9 cellular contexts compared by ENCODE assay signal in the genomic region with DNA sequence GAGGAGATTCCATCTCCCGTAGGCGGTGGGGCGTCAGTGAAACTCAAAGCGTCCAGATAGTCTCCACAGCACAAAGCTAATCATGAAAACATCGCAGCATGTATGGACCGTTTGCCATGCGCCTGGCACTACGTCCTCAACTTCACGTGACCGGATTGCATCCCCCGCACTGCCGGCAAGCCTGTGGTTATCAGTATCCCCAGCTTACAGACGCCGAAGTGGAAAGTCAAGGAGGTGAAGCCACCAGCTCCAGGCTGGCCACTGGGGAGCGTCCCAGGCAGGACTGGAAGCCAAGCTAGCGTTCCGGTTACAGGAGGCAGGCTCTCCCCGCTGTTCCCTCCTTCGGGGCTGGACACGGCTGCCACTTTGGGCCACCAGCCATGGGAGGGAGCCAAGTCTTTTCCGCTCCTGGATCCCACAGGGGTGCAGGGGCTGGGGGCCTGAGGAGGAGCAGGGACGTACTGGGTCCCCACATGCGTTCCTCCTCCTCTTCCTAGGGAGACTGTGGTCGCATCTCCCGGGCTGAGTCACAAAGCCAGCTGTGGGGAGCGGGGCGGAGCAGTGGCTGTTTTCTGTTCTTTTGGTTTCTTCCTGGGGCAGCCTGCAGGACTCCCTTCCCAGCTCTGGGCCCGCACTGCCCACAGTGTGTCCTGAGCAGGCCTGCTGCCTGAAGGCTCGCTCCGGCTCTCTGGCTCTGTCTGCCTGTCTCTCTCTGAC. TPM values are rescaled to one million over a fixed set of nuclear protein-coding genes. Genes with fewer than 3 reads are reported as not detected.
DNase-seq lines count a peak whose midpoint lies in the region; ATAC-seq and TF ChIP-seq lines count a peak whose summit lies in the region.
"Had no signal": no experiment of that assay in that cellular context is flagged by ENCODE, and none has a peak within 500 bp of the region (broad histone marks: within the 10 kb centered on the region; RNA-seq: fewer than 3 reads in every experiment).

No MANE protein-coding gene starts in this region.

- POLR2A ChIA-PET in MCF 10A (lab: Yijun Ruan, JAX): interaction anchor here (0.7 to 1.1 kb wide), 2 partner anchors 27 to 769 kb away, joined by 3 read pairs; a partner anchor contains a TSS

- H3K4me1 Mint-ChIP-seq in MCF 10A (ENCODE audit: insufficient read depth, unreplicated experiment): peaks cover 11% of the 10 kb centered on the region
- peaks cover 22% of the 10 kb centered on the region for H3K4me1 Mint-ChIP-seq in stimulated activated effector memory CD8-positive, alpha-beta T cell treated with anti-CD3 and anti-CD28 coated beads, Interleukin-12 subunit alpha, Interleukin-12 subunit beta, amount 100 ng/mL, for 72 hours

- DNase-seq in DND-41 (peak; percentile 82), NCI-H460 (ENCODE audit: extremely low read depth, low read depth) (peak; percentile 6), MCF 10A (ENCODE audit: unreplicated experiment) (peak; percentile 72), islet precursor cell (peak; percentile 86), omental fat pad (ENCODE audit: low spot score) (no peak), NCI-H748 treated with DMSO at 0.1 percent for 48 hours (lab: John Stamatoyannopoulos, UW) (no peak)
- DNase-seq in stimulated activated effector memory CD8-positive, alpha-beta T cell treated with anti-CD3 and anti-CD28 coated beads, Interleukin-12 subunit alpha, Interleukin-12 subunit beta, amount 100 ng/mL, for 72 hours (ENCODE audit: low spot score in 2 of 2): no peak

- peak; percentile 7 for TF ChIP-seq CTCF in DND-41 (IDR thresholded peaks at IDR 0.05; ENCODE audit: borderline replicate concordance, extremely low read depth, low read length, poor library complexity, severe bottlenecking)
- no peak for TF ChIP-seq CTCF in MCF 10A (IDR thresholded peaks at IDR 0.05; ENCODE audit: unreplicated experiment)
- no peak for TF ChIP-seq CTCF in omental fat pad (IDR thresholded peaks at IDR 0.05)

- peaks cover 65% of the 10 kb centered on the region for H3K4me1 ChIP-seq in DND-41 (ENCODE audit: insufficient read depth, low read length)

- H2AFZ ChIP-seq in DND-41 (ENCODE audit: low read depth, low read length): peak overlapping the region; percentile 45

- no peaks in the 10 kb centered on the region for H3K36me3 Mint-ChIP-seq in MCF 10A (ENCODE audit: insufficient read depth, unreplicated experiment)
- no peaks in the 10 kb centered on the region for H3K36me3 Mint-ChIP-seq in stimulated activated effector memory CD8-positive, alpha-beta T cell treated with anti-CD3 and anti-CD28 coated beads, Interleukin-12 subunit alpha, Interleukin-12 subunit beta, amount 100 ng/mL, for 72 hours

- peaks cover 9% of the 10 kb centered on the region for H3K79me2 ChIP-seq in DND-41 (ENCODE audit: insufficient read depth, low read length)

- no peaks in the 10 kb centered on the region for H3K27me3 Mint-ChIP-seq in MCF 10A (ENCODE audit: insufficient read depth, unreplicated experiment)

- CTCF ChIA-PET in MCF 10A (lab: Yijun Ruan, JAX): interaction anchor here (0.9 to 1.0 kb wide), 2 partner anchors 40 to 78 kb away, joined by 3 read pairs; no protein-coding TSS in a partner anchor

- BruUV-seq in MCF 10A (replicated peaks; lab: Mats Ljungman, UMichigan): no TSS peak

- peak overlapping the region; percentile 61 for H3K9ac ChIP-seq in DND-41 (ENCODE audit: low read depth, low read length)

- no peaks in the 10 kb centered on the region for H3K27me3 ChIP-seq in DND-41 (ENCODE audit: insufficient read depth, low read length, poor library complexity)

- H3K9me3 Mint-ChIP-seq in MCF 10A (ENCODE audit: unreplicated experiment): no peaks in the 10 kb centered on the region
- H3K9me3 Mint-ChIP-seq in stimulated activated effector memory CD8-positive, alpha-beta T cell treated with anti-CD3 and anti-CD28 coated beads, Interleukin-12 subunit alpha, Interleukin-12 subunit beta, amount 100 ng/mL, for 72 hours: no peaks in the 10 kb centered on the region

- H3K9me3 ChIP-seq in DND-41 (ENCODE audit: insufficient read depth, low read length, severe bottlenecking): no peaks in the 10 kb centered on the region

- H3K4me3 Mint-ChIP-seq in MCF 10A (ENCODE audit: unreplicated experiment): peak overlapping the region; percentile 7
- peak overlapping the region; percentile 60 for H3K4me3 Mint-ChIP-seq in stimulated activated effector memory CD8-positive, alpha-beta T cell treated with anti-CD3 and anti-CD28 coated beads, Interleukin-12 subunit alpha, Interleukin-12 subunit beta, amount 100 ng/mL, for 72 hours

- peak overlapping the region; percentile 93 for H3K27ac ChIP-seq in DND-41 (ENCODE audit: low read length)

- H3K36me3 ChIP-seq in DND-41 (ENCODE audit: insufficient read depth, low read length): no peaks in the 10 kb centered on the region; the same call in 1 of the 2 replicates

- ATAC-seq in DND-41 (ENCODE audit: insufficient read depth, low read depth): peak; percentile 48
- ATAC-seq in stimulated activated effector memory CD8-positive, alpha-beta T cell treated with anti-CD3 and anti-CD28 coated beads, Interleukin-12 subunit alpha, Interleukin-12 subunit beta, amount 100 ng/mL, for 72 hours: peak; percentile 14
- ATAC-seq in HG03175 (IDR thresholded peaks at IDR 0.05; ENCODE audit: unreplicated experiment): no peak
- no peak for ATAC-seq in omental fat pad (ENCODE audit: low FRiP score)

- H4K20me1 ChIP-seq in DND-41 (ENCODE audit: insufficient read depth, low read length): peaks cover 2% of the 10 kb centered on the region; the same call in 1 of the 2 replicates

- peak overlapping the region; percentile 68 for H3K4me2 ChIP-seq in DND-41 (ENCODE audit: insufficient read depth, low read length)

- peak overlapping the region; percentile 3 for H3K27ac Mint-ChIP-seq in MCF 10A (ENCODE audit: low read depth, unreplicated experiment)
- no peak overlapping the region for H3K27ac Mint-ChIP-seq in stimulated activated effector memory CD8-positive, alpha-beta T cell treated with anti-CD3 and anti-CD28 coated beads, Interleukin-12 subunit alpha, Interleukin-12 subunit beta, amount 100 ng/mL, for 72 hours

- H3K4me3 ChIP-seq in DND-41 (ENCODE audit: low read depth in 1 of 2, low read length in 2 of 2): peak overlapping the region in 1 of 2 experiments; percentile 56; a peak in 2 of 4 replicates

- intact Hi-C loops in MCF 10A (cut with micrococcal nuclease): loop anchor here (5.0 kb wide), 1 partner anchor 47 kb away; no protein-coding TSS in a partner anchor

RNA-seq across cellular contexts. Expression of a gene that starts 4.3 kb away (rescaled TPM):
- 80.6 and 84.9 TPM in 2 replicates for total RNA-seq in NCI-H460 (2014; rRNA removed; shearing (Covaris generic))
- 197 and 220 TPM in 2 replicates for polyA plus RNA-seq in NCI-H460 (2014; cell fraction: nucleus; rRNA removed)
- total RNA-seq in MCF 10A (2022) (85.7 and 115 TPM in 2 replicates), omental fat pad (10 to 100 TPM; 14.1 to 67.6 (median 31.8) TPM)

RNA-seq across cellular contexts. Expression of a gene that starts 49.2 kb away (rescaled TPM):
- total RNA-seq in NCI-H460 (2014; rRNA removed; shearing (Covaris generic)): not detected in 2 replicates
- polyA plus RNA-seq in NCI-H460 (2014; cell fraction: nucleus; rRNA removed): not detected in 2 replicates
- total RNA-seq in MCF 10A (2022) (not detected in 2 replicates), omental fat pad (not detected)
- total RNA-seq: mononuclear cell had no signal

Comparison
In these comparisons a context has a peak if more than half of its experiments do, and no peak if none do; other contexts are left out.
1. ATAC-seq: peak in DND-41 (single experiment) and stimulated activated effector memory CD8-positive, alpha-beta T cell treated with anti-CD3 and anti-CD28 coated beads, Interleukin-12 subunit alpha, Interleukin-12 subunit beta, amount 100 ng/mL, for 72 hours (single experiment); none in HG03175 (single experiment) and omental fat pad (single experiment).
2. DNase-seq: peak in DND-41 (single experiment), NCI-H460 (single experiment), MCF 10A (single experiment) and islet precursor cell (single experiment); none in stimulated activated effector memory CD8-positive, alpha-beta T cell treated with anti-CD3 and anti-CD28 coated beads, Interleukin-12 subunit alpha, Interleukin-12 subunit beta, amount 100 ng/mL, for 72 hours (0 of 2), omental fat pad (single experiment) and NCI-H748 treated with DMSO at 0.1 percent for 48 hours (single experiment).